In genomic region chr4:155591201-155591600, GRCh38 we compare ENCODE assay signal across 28 cellular contexts.
"Had no signal": no experiment of that assay in that cellular context is flagged by ENCODE, and none has a peak within 500 bp of the region (broad histone marks: within the 10 kb centered on the region; RNA-seq: fewer than 3 reads in every experiment).

No MANE protein-coding gene starts in this region.

- ATAC-seq: activated CD4-positive, alpha-beta T cell treated with anti-CD3 and anti-CD28 coated beads for 36 hours; activated T-helper 17 cell treated with anti-CD3 and anti-CD28 coated beads, Interleukin-2, amount 50 U/mL, for 72 hours; HepG2; T-cell had no signal

- H3K27ac ChIP-seq: KMS-11, PC-9, SK-N-MC, WERI-Rb-1 had no signal

- H3K27ac Mint-ChIP-seq: activated CD4-positive, alpha-beta memory T cell treated with anti-CD3 and anti-CD28 coated beads, Interleukin-2, amount 10 ng/mL, durations not matched to agents 7 days and 5 days; activated CD4-positive, alpha-beta T cell treated with anti-CD3 and anti-CD28 coated beads for 36 hours; activated naive CD4-positive, alpha-beta T cell treated with anti-CD3 and anti-CD28 coated beads for 36 hours; activated naive CD8-positive, alpha-beta T cell; activated T-helper 17 cell treated with anti-CD3 and anti-CD28 coated beads, Interleukin-2, amount 50 U/mL, for 72 hours; T-cell had no signal

- H3K27me3 Mint-ChIP-seq: activated CD4-positive, alpha-beta memory T cell treated with anti-CD3 and anti-CD28 coated beads, Interleukin-2, amount 10 ng/mL, durations not matched to agents 7 days and 5 days had no signal

- H3K27me3 ChIP-seq: MG63 had no signal

- H3K9me3 ChIP-seq: MG63 had no signal

- H3K4me1 Mint-ChIP-seq: activated CD4-positive, alpha-beta memory T cell treated with anti-CD3 and anti-CD28 coated beads, Interleukin-2, amount 10 ng/mL, durations not matched to agents 7 days and 5 days; activated CD4-positive, alpha-beta T cell treated with anti-CD3 and anti-CD28 coated beads for 36 hours; activated T-helper 17 cell treated with anti-CD3 and anti-CD28 coated beads, Interleukin-2, amount 50 U/mL, for 72 hours; T-cell had no signal

- H3K36me3 ChIP-seq: MG63, WERI-Rb-1 had no signal

- H3K4me3 Mint-ChIP-seq: activated CD4-positive, alpha-beta memory T cell treated with anti-CD3 and anti-CD28 coated beads, Interleukin-2, amount 10 ng/mL, durations not matched to agents 7 days and 5 days; activated CD4-positive, alpha-beta T cell treated with anti-CD3 and anti-CD28 coated beads for 36 hours; activated naive CD4-positive, alpha-beta T cell treated with anti-CD3 and anti-CD28 coated beads for 36 hours; activated naive CD8-positive, alpha-beta T cell; activated T-helper 17 cell treated with anti-CD3 and anti-CD28 coated beads, Interleukin-2, amount 50 U/mL, for 72 hours; T-cell had no signal

- H3K4me3 ChIP-seq: MG63, PC-9, SK-N-MC had no signal

- H3K36me3 Mint-ChIP-seq: activated naive CD8-positive, alpha-beta T cell; T-cell had no signal

- DNase-seq: activated CD4-positive, alpha-beta memory T cell treated with anti-CD3 and anti-CD28 coated beads, Interleukin-2, amount 10 ng/mL, durations not matched to agents 7 days and 5 days; activated CD4-positive, alpha-beta T cell treated with anti-CD3 and anti-CD28 coated beads for 36 hours; activated CD4-positive, alpha-beta T cell treated with anti-CD3 and anti-CD28 coated beads, Interleukin-2, amount 50 U/mL, for 1 hour; activated gamma-delta T cell; activated naive CD4-positive, alpha-beta T cell treated with anti-CD3 and anti-CD28 coated beads for 36 hours; activated T-cell treated with anti-CD3 and anti-CD28 coated beads for 4 hours; activated T-cell treated with anti-CD3 and anti-CD28 coated beads, Interleukin-2, amount 50 U/mL, for 48 hours; anterior cingulate cortex; caudate nucleus; MG63; MV-4-11; NCI-H1105; NCI-H1436; NCI-H1694 treated with DMSO at 0.1 percent for 48 hours; NCI-H2029 treated with DMSO at 0.1 percent for 48 hours; NCI-H345; NCI-H524; NCI-H82; PC-9; T-cell; T-helper 2 cell; T1000; WERI-Rb-1 had no signal

- H3K9me3 Mint-ChIP-seq: activated CD4-positive, alpha-beta memory T cell treated with anti-CD3 and anti-CD28 coated beads, Interleukin-2, amount 10 ng/mL, durations not matched to agents 7 days and 5 days; activated naive CD4-positive, alpha-beta T cell treated with anti-CD3 and anti-CD28 coated beads for 36 hours; activated T-helper 17 cell treated with anti-CD3 and anti-CD28 coated beads, Interleukin-2, amount 50 U/mL, for 72 hours had no signal
